ENCODE assay signal across 15 cellular contexts in the genomic region with DNA sequence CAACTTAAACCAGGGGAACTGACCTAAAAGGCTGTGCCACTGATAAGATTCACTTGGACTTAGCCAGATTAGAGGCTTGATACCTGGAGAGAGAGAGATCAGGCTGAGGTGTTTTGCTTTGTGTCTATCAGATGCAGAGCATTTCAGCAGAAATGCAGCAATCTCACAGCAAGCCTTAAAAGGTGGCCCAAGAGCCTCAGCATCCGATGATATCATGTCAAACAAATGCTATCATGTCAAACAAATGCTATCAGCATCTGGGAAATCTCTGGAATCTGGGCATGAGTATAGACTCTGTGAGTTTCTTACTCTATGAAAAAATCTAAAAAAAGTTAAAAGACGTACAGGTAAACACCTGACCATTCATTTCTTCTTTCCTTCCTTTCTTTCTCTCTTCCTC.
"Had no signal": no experiment of that assay in that cellular context is flagged by ENCODE, and none has a peak within 500 bp of the region (broad histone marks: within the 10 kb centered on the region; RNA-seq: fewer than 3 reads in every experiment).

No MANE protein-coding gene starts in this region.

- H3K27ac Mint-ChIP-seq: activated CD4-positive, alpha-beta T cell treated with anti-CD3 and anti-CD28 coated beads, Interleukin-2, amount 10 ng/mL, durations not matched to agents 7 days and 5 days; activated naive CD4-positive, alpha-beta T cell treated with anti-CD3 and anti-CD28 coated beads for 36 hours; activated T-helper 17 cell treated with anti-CD3 and anti-CD28 coated beads, Interleukin-2, amount 50 U/mL, for 72 hours; neural progenitor cell; stimulated activated naive CD8-positive, alpha-beta T cell treated with anti-CD3 and anti-CD28 coated beads, Interleukin-15, Interleukin-2, amounts not matched to agents 100 ng/mL and 50 ng/mL, for 24 hours; T-helper 17 cell had no signal

- ATAC-seq: activated T-helper 17 cell treated with anti-CD3 and anti-CD28 coated beads, Interleukin-2, amount 50 U/mL, for 72 hours; esophagus mucosa; T-helper 17 cell had no signal

- H3K27me3 Mint-ChIP-seq: activated CD4-positive, alpha-beta T cell treated with anti-CD3 and anti-CD28 coated beads, Interleukin-2, amount 10 ng/mL, durations not matched to agents 7 days and 5 days; activated T-helper 17 cell treated with anti-CD3 and anti-CD28 coated beads, Interleukin-2, amount 50 U/mL, for 72 hours; central memory CD8-positive, alpha-beta T cell; stimulated activated naive CD8-positive, alpha-beta T cell treated with anti-CD3 and anti-CD28 coated beads, Interleukin-15, Interleukin-2, amounts not matched to agents 100 ng/mL and 50 ng/mL, for 24 hours; T-helper 17 cell had no signal

- H3K9me3 Mint-ChIP-seq: activated CD4-positive, alpha-beta T cell treated with anti-CD3 and anti-CD28 coated beads, Interleukin-2, amount 10 ng/mL, durations not matched to agents 7 days and 5 days; activated T-helper 17 cell treated with anti-CD3 and anti-CD28 coated beads, Interleukin-2, amount 50 U/mL, for 72 hours; neural progenitor cell; stimulated activated naive CD8-positive, alpha-beta T cell treated with anti-CD3 and anti-CD28 coated beads, Interleukin-15, Interleukin-2, amounts not matched to agents 100 ng/mL and 50 ng/mL, for 24 hours had no signal

- H3K36me3 ChIP-seq: neural progenitor cell, pancreas had no signal

- H3K9me3 ChIP-seq: pancreas had no signal

- H3K4me3 ChIP-seq: neural progenitor cell, pancreas had no signal

- DNase-seq: activated CD4-positive, alpha-beta T cell treated with anti-CD3 and anti-CD28 coated beads, Interleukin-2, amount 10 ng/mL, durations not matched to agents 7 days and 5 days; activated CD4-positive, CD25-positive, alpha-beta regulatory T cell; activated naive CD4-positive, alpha-beta T cell treated with anti-CD3 and anti-CD28 coated beads for 36 hours; activated T-cell treated with anti-CD3 and anti-CD28 coated beads for 4 hours; dermis blood vessel endothelial cell; glutamatergic neuron; pancreas; stimulated activated CD4-positive, alpha-beta T cell treated with anti-CD3 and anti-CD28 coated beads, Interleukin-15, amount 100 ng/mL, for 24 hours; stimulated activated CD4-positive, alpha-beta T cell treated with anti-CD3 and anti-CD28 coated beads, Interleukin-4, amount 100 ng/mL, for 24 hours; T-helper 17 cell had no signal

- H3K27me3 ChIP-seq: neural progenitor cell, pancreas had no signal

- H3K4me3 Mint-ChIP-seq: activated CD4-positive, alpha-beta T cell treated with anti-CD3 and anti-CD28 coated beads, Interleukin-2, amount 10 ng/mL, durations not matched to agents 7 days and 5 days; activated naive CD4-positive, alpha-beta T cell treated with anti-CD3 and anti-CD28 coated beads for 36 hours; activated T-helper 17 cell treated with anti-CD3 and anti-CD28 coated beads, Interleukin-2, amount 50 U/mL, for 72 hours; central memory CD8-positive, alpha-beta T cell; neural progenitor cell; stimulated activated naive CD8-positive, alpha-beta T cell treated with anti-CD3 and anti-CD28 coated beads, Interleukin-15, Interleukin-2, amounts not matched to agents 100 ng/mL and 50 ng/mL, for 24 hours; T-helper 17 cell had no signal

- H3K36me3 Mint-ChIP-seq: neural progenitor cell had no signal

- H3K4me1 Mint-ChIP-seq: activated CD4-positive, alpha-beta T cell treated with anti-CD3 and anti-CD28 coated beads, Interleukin-2, amount 10 ng/mL, durations not matched to agents 7 days and 5 days; activated T-helper 17 cell treated with anti-CD3 and anti-CD28 coated beads, Interleukin-2, amount 50 U/mL, for 72 hours; central memory CD8-positive, alpha-beta T cell; neural progenitor cell; T-helper 17 cell had no signal

- H3K27ac ChIP-seq: neural progenitor cell, pancreas had no signal

- H3K9ac ChIP-seq: neural progenitor cell had no signal
